36 cellular contexts compared by ENCODE assay signal in genomic region chr7:2514473-2515423, GRCh38. TPM values are rescaled to one million over a fixed set of nuclear protein-coding genes. Genes with fewer than 3 reads are reported as not detected.
"Had no signal": no experiment of that assay in that cellular context is flagged by ENCODE, and none has a peak within 500 bp of the region (broad histone marks: within the 10 kb centered on the region; RNA-seq: fewer than 3 reads in every experiment).

No MANE protein-coding gene starts in this region.

- H3K27ac ChIP-seq: coronary artery, esophagus squamous epithelium, hepatocyte, left lung, ovary, psoas muscle, sigmoid colon, thoracic aorta, tibial nerve, upper lobe of left lung, uterus had no signal

- H3K27me3 ChIP-seq: ovary, tibial nerve, upper lobe of left lung, uterus had no signal

- H3K9me3 ChIP-seq: esophagus squamous epithelium, left lung, ovary, psoas muscle, sigmoid colon, spleen, thoracic aorta, tibial nerve, upper lobe of left lung, uterus had no signal

- H3K4me2 ChIP-seq: hepatocyte had no signal

- ATAC-seq: left cardiac atrium; left lung; naive thymus-derived CD8-positive, alpha-beta T cell; psoas muscle; right cardiac atrium; stimulated activated naive B cell treated with anti-CD40 and anti-IgM and Interleukin-4, amounts not matched to agents 10 μg/mL and 1 μg/mL and 100 μg/mL, for 72 hours had no signal

- H3K4me3 ChIP-seq: coronary artery, esophagus squamous epithelium, hepatocyte, left lung, ovary, psoas muscle, sigmoid colon, skin epidermis, spleen, thoracic aorta, tibial nerve, upper lobe of left lung, uterus had no signal

- H3K4me1 ChIP-seq: psoas muscle had no signal

- FAIRE-seq: endometrium, islet of Langerhans had no signal

- H2AFZ ChIP-seq: hepatocyte had no signal

- H3K36me3 ChIP-seq: esophagus squamous epithelium, left lung, ovary, sigmoid colon, spleen, thoracic aorta, tibial nerve, upper lobe of left lung, uterus had no signal

- DNase-seq: dermis blood vessel endothelial cell; effector memory CD4-positive, alpha-beta T cell; erythroblast; esophagus squamous epithelium; foreskin melanocyte; head of caudate nucleus; left cardiac atrium; mesendoderm; midbrain; nephron progenitor cell; occipital lobe; ovary; posterior cingulate gyrus; psoas muscle; sigmoid colon; spleen; stimulated activated CD4-positive, alpha-beta T cell treated with anti-CD3 and anti-CD28 coated beads, Interleukin-4, amount 100 ng/mL, for 4 hours; stimulated activated naive B cell treated with anti-CD40 and anti-IgM and Interleukin-4, amounts not matched to agents 10 μg/mL and 1 μg/mL and 100 μg/mL, for 72 hours; uterus had no signal

RNA-seq across cellular contexts. Expression of gene GRIFIN, which starts 38.5 kb away (rescaled TPM):
- total RNA-seq: dermis blood vessel endothelial cell; esophagus squamous epithelium; glomerular endothelial cell; hepatocyte; kidney epithelial cell; left cardiac atrium; left lung; lower leg skin; lung microvascular endothelial cell; mucosa of gallbladder; naive thymus-derived CD8-positive, alpha-beta T cell; occipital lobe; ovary; psoas muscle; renal cortical epithelial cell; right cardiac atrium; sigmoid colon; spleen; thoracic aorta; tibial nerve; upper lobe of left lung; uterus had no signal
- polyA plus RNA-seq: hepatocyte; naive thymus-derived CD8-positive, alpha-beta T cell; ovary; psoas muscle; right cardiac atrium; sigmoid colon; spleen had no signal
